In the genomic region with DNA sequence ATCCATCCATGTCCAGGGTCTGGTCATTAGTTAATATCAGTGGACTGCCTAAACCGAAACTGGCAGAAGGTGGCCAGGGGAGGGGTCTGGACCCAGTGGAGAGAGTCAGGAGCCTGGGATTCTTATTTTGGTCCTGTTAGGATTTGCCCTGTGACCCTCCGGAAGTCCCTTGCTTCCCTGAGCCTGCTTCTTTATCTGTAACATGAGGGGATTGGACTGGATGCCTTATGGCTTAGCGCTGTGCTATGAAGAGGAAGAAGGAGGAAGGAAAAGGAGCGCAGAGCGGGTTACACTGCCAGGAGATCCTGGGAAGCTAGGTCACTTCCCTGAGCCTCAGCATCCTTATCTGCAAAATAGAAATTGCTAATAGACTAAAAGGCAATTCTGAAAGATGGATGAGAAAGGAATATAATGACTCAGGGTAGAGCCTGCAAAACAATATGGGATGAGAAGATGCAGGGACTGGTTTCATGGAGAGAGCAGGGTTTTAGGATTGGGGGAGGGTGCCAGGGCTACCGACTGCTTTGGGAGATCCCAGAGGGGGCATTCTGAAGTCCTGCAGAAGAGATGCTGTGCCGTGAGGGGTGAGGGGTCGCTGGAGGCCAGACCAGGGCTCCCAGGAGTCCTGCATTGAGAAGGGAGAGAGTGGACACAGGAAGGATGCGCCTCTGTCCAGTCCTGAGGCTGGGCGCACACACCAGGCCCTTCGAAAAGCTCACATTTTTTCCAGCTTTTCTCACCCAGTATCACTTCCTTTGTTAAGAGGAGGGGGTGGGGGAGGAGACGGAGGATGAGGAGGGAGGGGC, we compare ENCODE assay signal across 10 cellular contexts. TPM values are rescaled to one million over a fixed set of nuclear protein-coding genes. Genes with fewer than 3 reads are reported as not detected.
A peak's percentile ranks its signal among the peaks of the same experiment; 100 is the strongest.
DNase-seq lines count a peak whose midpoint lies in the region; ATAC-seq and TF ChIP-seq lines count a peak whose summit lies in the region.
"Had no signal": no experiment of that assay in that cellular context is flagged by ENCODE, and none has a peak within 500 bp of the region (broad histone marks: within the 10 kb centered on the region; RNA-seq: fewer than 3 reads in every experiment).

No MANE protein-coding gene starts in this region.

- in situ Hi-C loops in Panc1 (cut with HindIII; ENCODE audit: low pct_unique_long_range_greater_than_20kb, low sequenced_read_pairs) (no loop called here), GM13976 (cut with MboI; ENCODE audit: low sequenced_read_pairs, unreplicated experiment) (no loop called here)

- H3K27ac ChIP-seq in Panc1 (ENCODE audit: low read length) (no peak overlapping the region), right cardiac atrium (ENCODE audit: low read length) (peak overlapping the region; percentile 50), OCI-LY7 (ENCODE audit: low read depth, low read length, poor library complexity, severe bottlenecking) (no peak overlapping the region)

- H3K4me1 ChIP-seq in Panc1 (ENCODE audit: control insufficient read depth, insufficient read depth, low read length), result peaks cover 28% of the 10 kb centered on the region
- peaks cover 4% of the 10 kb centered on the region for H3K4me1 ChIP-seq in right cardiac atrium (ENCODE audit: control insufficient read depth, insufficient read depth, low read length)
- H3K4me1 ChIP-seq in OCI-LY7 (ENCODE audit: insufficient read depth, low read length, poor library complexity, severe bottlenecking), result no peaks in the 10 kb centered on the region

- POLR2A ChIA-PET in Panc1 (lab: Charles Lee), result no interaction called here
- POLR2A ChIA-PET in OCI-LY7 (lab: Charles Lee), result no interaction called here

- H3K36me3 ChIP-seq in Panc1 (ENCODE audit: control insufficient read depth, insufficient read depth, low read length) (no peaks in the 10 kb centered on the region), OCI-LY7 (ENCODE audit: insufficient read depth, low read length) (no peaks in the 10 kb centered on the region)

- no peak overlapping the region for H3K4me2 ChIP-seq in OCI-LY7 (ENCODE audit: low read length)

- DNase-seq in EL (peak; percentile 44), Panc1 (ENCODE audit: low read depth, low spot score) (no peak), right cardiac atrium (no peak), skeletal muscle cell (ENCODE audit: low read depth) (no peak), OCI-LY7 (ENCODE audit: low spot score) (no peak), GM13976 (ENCODE audit: low spot score) (no peak), NCI-H446 (lab: John Stamatoyannopoulos, UW) (no peak), foreskin melanocyte (no peak)
- DNase-seq: activated CD8-positive, alpha-beta T cell treated with anti-CD3 and anti-CD28 coated beads, Interleukin-2, amount 10 ng/mL, durations not matched to agents 7 days and 5 days; KG1 had no signal

- H3K9me3 ChIP-seq in Panc1 (ENCODE audit: control insufficient read depth, insufficient read depth, low read depth, low read length) (no peaks in the 10 kb centered on the region), right cardiac atrium (ENCODE audit: control insufficient read depth, low read length) (no peaks in the 10 kb centered on the region), OCI-LY7 (ENCODE audit: low read length) (no peaks in the 10 kb centered on the region)

- H3K4me3 ChIP-seq in Panc1 (ENCODE audit: low read depth in 2 of 2, low read length in 2 of 2), result peak overlapping the region; percentile 39 to 58
- H3K4me3 ChIP-seq in right cardiac atrium (ENCODE audit: low read length), result peak overlapping the region; percentile 42
- peak overlapping the region; percentile 44 for H3K4me3 ChIP-seq in skeletal muscle cell (ENCODE audit: low read depth, low read length)
- no peak overlapping the region for H3K4me3 ChIP-seq in OCI-LY7 (ENCODE audit: low read depth, low read length, poor library complexity, severe bottlenecking)

- TF ChIP-seq CTCF in Panc1 (IDR thresholded peaks at IDR 0.05) (no peak), OCI-LY7 (conservative IDR thresholded peaks at IDR 0.05; ENCODE audit: low read length) (no peak), GM13976 (IDR thresholded peaks at IDR 0.05; ENCODE audit: borderline replicate concordance, control extremely low read depth, extremely low read depth, insufficient read depth, missing control alignments) (no peak)

- H4K20me1 ChIP-seq in OCI-LY7 (ENCODE audit: insufficient read depth, low read length), result no peaks in the 10 kb centered on the region

- no peak for ATAC-seq in Panc1
- ATAC-seq in right cardiac atrium, result no peak

- WGBS in right cardiac atrium, result 13% methylated on average over 12 of the region's 12 CpGs

- intact Hi-C loops in Panc1 (cut with micrococcal nuclease; ENCODE audit: unreplicated experiment), result no loop called here
- intact Hi-C loops in right cardiac atrium (cut with DNase I), result no loop called here
- intact Hi-C loops in OCI-LY7 (cut with micrococcal nuclease; ENCODE audit: unreplicated experiment), result no loop called here

- BruUV-seq in Panc1 (replicated peaks; lab: Mats Ljungman, UMichigan), result no TSS peak
- BruUV-seq in OCI-LY7 (replicated peaks; lab: Mats Ljungman, UMichigan), result no TSS peak

- H3K9me2 ChIP-seq in OCI-LY7 (ENCODE audit: insufficient read depth, low read length), result no peaks in the 10 kb centered on the region

- H3K27me3 ChIP-seq in Panc1 (ENCODE audit: control insufficient read depth, insufficient read depth, low read length), result peaks cover 7% of the 10 kb centered on the region
- H3K27me3 ChIP-seq in right cardiac atrium (ENCODE audit: control insufficient read depth, insufficient read depth), result no peaks in the 10 kb centered on the region

- H2AFZ ChIP-seq in OCI-LY7 (ENCODE audit: low read length), result no peak overlapping the region

- CTCF ChIA-PET in Panc1 (lab: Charles Lee), result interaction anchor here (0.8 to 1.4 kb wide), 5 partner anchors 9 to 75 kb away, joined by 3 to 5 read pairs (median 4); no protein-coding TSS in a partner anchor
- CTCF ChIA-PET in OCI-LY7 (lab: Charles Lee; ENCODE audit: unreplicated experiment), result interaction anchor here (0.6 kb wide), 1 partner anchor 18 kb away, joined by 3 read pairs; no protein-coding TSS in a partner anchor

- no peaks in the 10 kb centered on the region for H3K79me2 ChIP-seq in OCI-LY7 (ENCODE audit: insufficient read depth, low read depth, low read length)

RNA-seq across cellular contexts. Expression of a gene that starts 0.5 kb away (rescaled TPM):
- total RNA-seq in Panc1 (2021; ENCODE audit: unreplicated experiment) (8.5 TPM), right cardiac atrium (10 to 100 TPM; 14.8 to 26.3 (median 22.5) TPM), OCI-LY7 (2022) (not detected in 2 replicates)
- 7.1 TPM for polyA plus RNA-seq in Panc1 (2012; ENCODE audit: insufficient read length)
- 32.9 TPM for polyA plus RNA-seq in right cardiac atrium
- total RNA-seq in OCI-LY7 (2014; rRNA removed; shearing (Covaris generic)), result not detected in 2 replicates
- total RNA-seq: activated CD8-positive, alpha-beta T cell treated with anti-CD3 and anti-CD28 coated beads, Interleukin-2, amount 10 ng/mL, durations not matched to agents 7 days and 5 days had no signal

RNA-seq across cellular contexts. Expression of a gene that starts 41.3 kb away (rescaled TPM):
- total RNA-seq in Panc1 (2021; ENCODE audit: unreplicated experiment) (not detected), right cardiac atrium (not detected), OCI-LY7 (2022) (not detected in 2 replicates)
- not detected for polyA plus RNA-seq in Panc1 (2012; ENCODE audit: insufficient read length)
- polyA plus RNA-seq in right cardiac atrium, result not detected
- not detected in 2 replicates for total RNA-seq in OCI-LY7 (2014; rRNA removed; shearing (Covaris generic))
- total RNA-seq: activated CD8-positive, alpha-beta T cell treated with anti-CD3 and anti-CD28 coated beads, Interleukin-2, amount 10 ng/mL, durations not matched to agents 7 days and 5 days had no signal

RNA-seq across cellular contexts. Expression of a gene that starts 48.6 kb away (rescaled TPM):
- total RNA-seq in Panc1 (2021; ENCODE audit: unreplicated experiment) (not detected), right cardiac atrium (not detected), OCI-LY7 (2022) (not detected in 2 replicates)
- not detected for polyA plus RNA-seq in Panc1 (2012; ENCODE audit: insufficient read length)
- polyA plus RNA-seq in right cardiac atrium, result 0.07 TPM
- not detected in 2 replicates for total RNA-seq in OCI-LY7 (2014; rRNA removed; shearing (Covaris generic))
- total RNA-seq: activated CD8-positive, alpha-beta T cell treated with anti-CD3 and anti-CD28 coated beads, Interleukin-2, amount 10 ng/mL, durations not matched to agents 7 days and 5 days had no signal

RNA-seq across cellular contexts. Expression of a gene that starts 59.4 kb away (rescaled TPM):
- 0.10 TPM for total RNA-seq in Panc1 (2021; ENCODE audit: unreplicated experiment)
- polyA plus RNA-seq in Panc1 (2012; ENCODE audit: insufficient read length), result 0.97 TPM
- 1 to 10 TPM in 3 of 4 donors, not detected in 1; 1.1 to 2.0 (median 1.3) TPM for total RNA-seq in right cardiac atrium
- polyA plus RNA-seq in right cardiac atrium, result 4.9 TPM
- not detected in 2 replicates for total RNA-seq in OCI-LY7 (2014; rRNA removed; shearing (Covaris generic))
- not detected in 2 replicates for total RNA-seq in OCI-LY7 (2022)
- total RNA-seq: activated CD8-positive, alpha-beta T cell treated with anti-CD3 and anti-CD28 coated beads, Interleukin-2, amount 10 ng/mL, durations not matched to agents 7 days and 5 days had no signal
